ENCODE assay signal across 1 cellular context in the genomic region with DNA sequence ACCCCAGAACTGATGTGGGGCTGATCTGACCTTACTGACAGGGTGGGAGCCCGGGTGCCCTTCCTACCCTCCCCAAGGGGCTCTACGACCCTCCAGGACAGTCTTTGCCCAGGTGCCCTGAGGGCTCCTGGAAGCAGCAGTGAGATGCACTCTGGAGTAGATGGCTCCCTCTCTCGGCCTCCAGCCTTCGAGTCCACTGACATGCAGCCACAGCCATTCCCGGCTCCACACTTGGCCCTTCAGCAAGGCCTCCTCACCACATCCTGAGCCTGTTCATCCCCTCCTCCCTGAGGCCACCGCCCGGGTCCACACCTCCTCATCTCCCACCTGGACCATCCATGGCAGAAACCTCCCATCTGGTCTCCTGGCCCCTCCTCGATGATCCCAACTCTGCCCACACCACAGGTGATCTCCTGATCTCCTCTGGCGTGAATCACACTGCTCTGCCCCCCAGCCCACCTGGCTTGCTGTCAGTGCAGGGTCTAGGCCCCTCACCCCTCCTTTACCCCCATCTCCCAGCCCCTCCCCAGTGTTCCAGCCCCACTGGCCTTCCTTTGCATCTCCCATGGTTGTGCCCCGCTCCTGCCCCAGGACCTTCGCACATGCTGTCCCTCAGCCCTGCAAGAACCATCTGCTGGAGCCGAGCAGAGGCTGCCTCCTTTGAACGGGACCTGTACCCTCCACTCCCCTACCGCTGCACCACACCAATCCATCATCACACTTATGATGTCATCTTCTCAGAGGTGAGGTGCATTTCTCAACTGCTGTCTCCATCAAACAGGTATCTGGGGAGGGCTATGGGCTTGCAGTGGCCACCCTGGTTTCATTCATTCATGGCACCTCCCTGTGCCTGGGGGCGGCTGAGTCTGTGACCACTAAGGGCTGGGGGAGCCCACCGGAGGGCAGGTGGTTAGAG.
TF ChIP-seq lines count a peak whose summit lies in the region.

No MANE protein-coding gene starts in this region.

TF ChIP-seq in liver, 16 proteins besides CTCF, POLR2A, EP300 and RAD21:
- no peak for TF ChIP-seq HNF4A (conservative IDR thresholded peaks at IDR 0.05)
- TF ChIP-seq ZBTB33 (IDR thresholded peaks at IDR 0.05) = no peak
- no peak for TF ChIP-seq EGR1 (IDR thresholded peaks at IDR 0.05; ENCODE audit: low read depth in 2 of 2)
- no peak for TF ChIP-seq FOXA2 (IDR thresholded peaks at IDR 0.05)
- TF ChIP-seq YY1 (IDR thresholded peaks at IDR 0.05) = no peak
- no peak for TF ChIP-seq FOXA1 (IDR thresholded peaks at IDR 0.05)
- TF ChIP-seq, protein P1, sequence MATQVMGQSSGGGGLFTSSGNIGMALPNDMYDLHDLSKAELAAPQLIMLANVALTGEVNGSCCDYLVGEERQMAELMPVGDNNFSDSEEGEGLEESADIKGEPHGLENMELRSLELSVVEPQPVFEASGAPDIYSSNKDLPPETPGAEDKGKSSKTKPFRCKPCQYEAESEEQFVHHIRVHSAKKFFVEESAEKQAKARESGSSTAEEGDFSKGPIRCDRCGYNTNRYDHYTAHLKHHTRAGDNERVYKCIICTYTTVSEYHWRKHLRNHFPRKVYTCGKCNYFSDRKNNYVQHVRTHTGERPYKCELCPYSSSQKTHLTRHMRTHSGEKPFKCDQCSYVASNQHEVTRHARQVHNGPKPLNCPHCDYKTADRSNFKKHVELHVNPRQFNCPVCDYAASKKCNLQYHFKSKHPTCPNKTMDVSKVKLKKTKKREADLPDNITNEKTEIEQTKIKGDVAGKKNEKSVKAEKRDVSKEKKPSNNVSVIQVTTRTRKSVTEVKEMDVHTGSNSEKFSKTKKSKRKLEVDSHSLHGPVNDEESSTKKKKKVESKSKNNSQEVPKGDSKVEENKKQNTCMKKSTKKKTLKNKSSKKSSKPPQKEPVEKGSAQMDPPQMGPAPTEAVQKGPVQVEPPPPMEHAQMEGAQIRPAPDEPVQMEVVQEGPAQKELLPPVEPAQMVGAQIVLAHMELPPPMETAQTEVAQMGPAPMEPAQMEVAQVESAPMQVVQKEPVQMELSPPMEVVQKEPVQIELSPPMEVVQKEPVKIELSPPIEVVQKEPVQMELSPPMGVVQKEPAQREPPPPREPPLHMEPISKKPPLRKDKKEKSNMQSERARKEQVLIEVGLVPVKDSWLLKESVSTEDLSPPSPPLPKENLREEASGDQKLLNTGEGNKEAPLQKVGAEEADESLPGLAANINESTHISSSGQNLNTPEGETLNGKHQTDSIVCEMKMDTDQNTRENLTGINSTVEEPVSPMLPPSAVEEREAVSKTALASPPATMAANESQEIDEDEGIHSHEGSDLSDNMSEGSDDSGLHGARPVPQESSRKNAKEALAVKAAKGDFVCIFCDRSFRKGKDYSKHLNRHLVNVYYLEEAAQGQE (IDR thresholded peaks at IDR 0.05) = no peak
- no peak for TF ChIP-seq JUND (IDR thresholded peaks at IDR 0.05)
- no peak for TF ChIP-seq HNF4G (IDR thresholded peaks at IDR 0.05)
- TF ChIP-seq TAF1 (conservative IDR thresholded peaks at IDR 0.05) = no peak
- TF ChIP-seq ATF3 (IDR thresholded peaks at IDR 0.05) = no peak
- TF ChIP-seq, protein P2, sequence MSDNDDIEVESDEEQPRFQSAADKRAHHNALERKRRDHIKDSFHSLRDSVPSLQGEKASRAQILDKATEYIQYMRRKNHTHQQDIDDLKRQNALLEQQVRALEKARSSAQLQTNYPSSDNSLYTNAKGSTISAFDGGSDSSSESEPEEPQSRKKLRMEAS (IDR thresholded peaks at IDR 0.05) = no peak
- no peak for TF ChIP-seq RXRA (IDR thresholded peaks at IDR 0.05)
- TF ChIP-seq SP1 (IDR thresholded peaks at IDR 0.05) = no peak
- no peak for TF ChIP-seq NR2F2 (IDR thresholded peaks at IDR 0.05)
- TF ChIP-seq GABPA (IDR thresholded peaks at IDR 0.05 in 1 of 2, conservative IDR thresholded peaks at IDR 0.05 in 1 of 2) = no peak
